ENCODE assay signal across 1 cellular context in genomic region chr9:107487521-107488399, GRCh38.
TF ChIP-seq lines count a peak whose summit lies in the region.

No MANE protein-coding gene starts in this region.

TF ChIP-seq in HepG2, 621 proteins besides CTCF, POLR2A, EP300 and RAD21 (continued from another document):
- TF ChIP-seq GLI4 (CRISPR knock-in tag; IDR thresholded peaks at IDR 0.05; ENCODE audit: borderline replicate concordance) (no peak), PAXIP1 (CRISPR knock-in tag; conservative IDR thresholded peaks at IDR 0.05) (no peak), ZNF777 (CRISPR knock-in tag; IDR thresholded peaks at IDR 0.05) (peak; percentile 75), TFE3 (CRISPR knock-in tag; IDR thresholded peaks at IDR 0.05) (no peak)
